In the genomic region with DNA sequence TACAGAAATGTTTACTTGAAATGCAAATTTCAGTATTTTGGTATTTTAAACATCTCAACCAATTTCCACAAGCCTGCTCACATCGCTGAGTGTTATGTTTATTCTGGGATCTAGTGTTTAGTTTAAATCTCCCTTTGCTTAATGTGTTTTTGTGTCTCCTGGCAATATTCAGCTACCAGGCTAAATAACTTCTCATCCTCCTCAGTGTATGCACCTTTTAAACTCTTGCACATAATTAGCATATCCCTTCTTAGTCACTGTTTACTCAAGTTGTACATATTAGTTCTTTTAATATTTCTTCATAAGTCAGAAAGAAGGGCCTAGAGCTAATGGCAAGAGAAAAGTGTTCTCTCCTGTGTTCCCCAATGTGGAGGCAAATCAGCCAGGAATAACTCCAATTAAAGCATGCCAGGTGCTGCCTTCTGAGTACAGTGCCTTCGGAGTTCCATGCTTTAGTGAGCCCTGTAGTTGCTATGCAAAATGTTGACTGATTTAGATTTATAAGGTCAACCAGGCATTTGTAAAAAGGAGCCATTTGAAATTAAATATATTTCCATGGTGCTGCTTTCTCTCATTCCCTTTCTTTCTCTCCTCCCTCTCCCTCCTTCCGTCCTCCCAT, we compare ENCODE assay signal across 1 cellular context.
TF ChIP-seq lines count a peak whose summit lies in the region.

No MANE protein-coding gene starts in this region.

TF ChIP-seq in GM12878, 131 proteins besides CTCF, POLR2A, EP300 and RAD21 (continued from another document):
- no peak for TF ChIP-seq SMAD1 (IDR thresholded peaks at IDR 0.05; ENCODE audit: low read depth, partially characterized antibody)
- TF ChIP-seq, protein P1, sequence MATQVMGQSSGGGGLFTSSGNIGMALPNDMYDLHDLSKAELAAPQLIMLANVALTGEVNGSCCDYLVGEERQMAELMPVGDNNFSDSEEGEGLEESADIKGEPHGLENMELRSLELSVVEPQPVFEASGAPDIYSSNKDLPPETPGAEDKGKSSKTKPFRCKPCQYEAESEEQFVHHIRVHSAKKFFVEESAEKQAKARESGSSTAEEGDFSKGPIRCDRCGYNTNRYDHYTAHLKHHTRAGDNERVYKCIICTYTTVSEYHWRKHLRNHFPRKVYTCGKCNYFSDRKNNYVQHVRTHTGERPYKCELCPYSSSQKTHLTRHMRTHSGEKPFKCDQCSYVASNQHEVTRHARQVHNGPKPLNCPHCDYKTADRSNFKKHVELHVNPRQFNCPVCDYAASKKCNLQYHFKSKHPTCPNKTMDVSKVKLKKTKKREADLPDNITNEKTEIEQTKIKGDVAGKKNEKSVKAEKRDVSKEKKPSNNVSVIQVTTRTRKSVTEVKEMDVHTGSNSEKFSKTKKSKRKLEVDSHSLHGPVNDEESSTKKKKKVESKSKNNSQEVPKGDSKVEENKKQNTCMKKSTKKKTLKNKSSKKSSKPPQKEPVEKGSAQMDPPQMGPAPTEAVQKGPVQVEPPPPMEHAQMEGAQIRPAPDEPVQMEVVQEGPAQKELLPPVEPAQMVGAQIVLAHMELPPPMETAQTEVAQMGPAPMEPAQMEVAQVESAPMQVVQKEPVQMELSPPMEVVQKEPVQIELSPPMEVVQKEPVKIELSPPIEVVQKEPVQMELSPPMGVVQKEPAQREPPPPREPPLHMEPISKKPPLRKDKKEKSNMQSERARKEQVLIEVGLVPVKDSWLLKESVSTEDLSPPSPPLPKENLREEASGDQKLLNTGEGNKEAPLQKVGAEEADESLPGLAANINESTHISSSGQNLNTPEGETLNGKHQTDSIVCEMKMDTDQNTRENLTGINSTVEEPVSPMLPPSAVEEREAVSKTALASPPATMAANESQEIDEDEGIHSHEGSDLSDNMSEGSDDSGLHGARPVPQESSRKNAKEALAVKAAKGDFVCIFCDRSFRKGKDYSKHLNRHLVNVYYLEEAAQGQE (IDR thresholded peaks at IDR 0.05; ENCODE audit: low read depth, low read length): no peak
- TF ChIP-seq MAX (IDR thresholded peaks at IDR 0.05; ENCODE audit: low read depth, low read length): no peak
- no peak for TF ChIP-seq CEBPB (IDR thresholded peaks at IDR 0.05; ENCODE audit: borderline replicate concordance in 1 of 2, low read depth in 2 of 2, low read length in 2 of 2)
- TF ChIP-seq CREB1 (IDR thresholded peaks at IDR 0.05; ENCODE audit: low read depth): no peak
- TF ChIP-seq, protein P2, sequence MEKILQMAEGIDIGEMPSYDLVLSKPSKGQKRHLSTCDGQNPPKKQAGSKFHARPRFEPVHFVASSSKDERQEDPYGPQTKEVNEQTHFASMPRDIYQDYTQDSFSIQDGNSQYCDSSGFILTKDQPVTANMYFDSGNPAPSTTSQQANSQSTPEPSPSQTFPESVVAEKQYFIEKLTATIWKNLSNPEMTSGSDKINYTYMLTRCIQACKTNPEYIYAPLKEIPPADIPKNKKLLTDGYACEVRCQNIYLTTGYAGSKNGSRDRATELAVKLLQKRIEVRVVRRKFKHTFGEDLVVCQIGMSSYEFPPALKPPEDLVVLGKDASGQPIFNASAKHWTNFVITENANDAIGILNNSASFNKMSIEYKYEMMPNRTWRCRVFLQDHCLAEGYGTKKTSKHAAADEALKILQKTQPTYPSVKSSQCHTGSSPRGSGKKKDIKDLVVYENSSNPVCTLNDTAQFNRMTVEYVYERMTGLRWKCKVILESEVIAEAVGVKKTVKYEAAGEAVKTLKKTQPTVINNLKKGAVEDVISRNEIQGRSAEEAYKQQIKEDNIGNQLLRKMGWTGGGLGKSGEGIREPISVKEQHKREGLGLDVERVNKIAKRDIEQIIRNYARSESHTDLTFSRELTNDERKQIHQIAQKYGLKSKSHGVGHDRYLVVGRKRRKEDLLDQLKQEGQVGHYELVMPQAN (conservative IDR thresholded peaks at IDR 0.05): no peak
- no peak for TF ChIP-seq E4F1 (IDR thresholded peaks at IDR 0.05; ENCODE audit: borderline replicate concordance, partially characterized antibody)
TF ChIP-seq in GM12878: peak in this region for 0.
